In the genomic region with DNA sequence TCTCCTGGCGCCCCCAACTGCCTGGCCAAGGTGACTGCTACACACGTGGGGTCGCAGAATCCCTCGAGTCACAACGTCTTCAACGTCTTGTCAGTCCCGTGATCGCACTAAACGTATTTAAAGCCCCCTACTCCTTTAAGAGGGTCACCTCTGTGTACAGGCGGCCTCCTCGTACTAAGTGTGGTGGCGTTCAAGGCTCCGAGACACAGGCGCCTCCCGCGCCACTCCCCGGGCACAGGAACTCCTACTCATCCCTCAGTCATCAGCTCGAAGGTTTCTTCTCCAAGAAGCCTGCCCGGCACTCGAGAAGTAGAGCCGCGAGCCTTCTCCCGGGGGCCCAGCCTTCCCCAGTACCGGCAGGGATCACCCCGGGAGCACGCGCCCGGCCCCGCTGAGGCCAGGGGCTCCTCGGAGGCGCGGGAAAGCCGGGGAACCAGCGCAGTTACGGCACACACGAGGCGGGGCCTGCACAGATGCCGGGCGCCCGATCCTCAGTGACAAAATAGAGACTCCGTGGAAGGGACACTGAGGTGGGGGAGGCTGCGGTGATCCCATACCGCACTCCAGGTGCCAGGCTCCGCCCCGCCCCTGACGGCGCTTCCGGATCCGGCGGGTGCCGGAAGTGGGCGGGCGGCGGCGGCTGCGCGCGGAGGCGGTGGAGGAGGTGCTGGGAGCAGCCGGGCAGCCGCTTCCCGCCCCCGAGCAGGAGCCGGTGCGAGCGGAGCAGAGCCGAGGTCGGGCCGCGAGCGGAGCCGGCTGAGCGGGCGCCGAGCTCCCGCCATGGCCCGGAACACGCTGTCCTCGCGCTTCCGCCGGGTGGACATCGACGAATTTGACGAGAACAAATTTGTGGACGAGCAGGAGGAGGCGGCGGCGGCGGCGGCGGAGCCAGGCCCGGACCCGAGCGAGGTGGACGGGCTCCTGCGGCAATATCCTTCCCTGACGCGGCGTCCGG, we compare ENCODE assay signal across 8 cellular contexts. TPM values are rescaled to one million over a fixed set of nuclear protein-coding genes. Genes with fewer than 3 reads are reported as not detected.
DNase-seq lines count a peak whose midpoint lies in the region; ATAC-seq and TF ChIP-seq lines count a peak whose summit lies in the region.

No MANE protein-coding gene starts in this region.

- H2BK5ac ChIP-seq in IMR-90 (ENCODE audit: low read depth, low read length, poor library complexity, severe bottlenecking) = peak overlapping the region; percentile 86

- peak; percentile 31; the same call in 1 of the 2 replicates for TF ChIP-seq CTCF in IMR-90 (conservative IDR thresholded peaks at IDR 0.05; ENCODE audit: low read depth, low read length)

- peaks cover 17% of the 10 kb centered on the region for H3K36me3 ChIP-seq in IMR-90 (ENCODE audit: control insufficient read depth, insufficient read depth, low read length)
- peaks cover 0 to 29% (median 10%) of the 10 kb centered on the region in 3 experiments for H3K36me3 ChIP-seq in naive thymus-derived CD4-positive, alpha-beta T cell (ENCODE audit: control insufficient read depth in 2 of 3, insufficient read depth in 3 of 3, low read length in 3 of 3)

- peak overlapping the region; percentile 5 for H4K5ac ChIP-seq in IMR-90 (ENCODE audit: low read depth, low read length)

- POLR2A ChIA-PET in IMR-90 (lab: Charles Lee; ENCODE audit: unreplicated experiment) = no interaction called here
- POLR2A ChIA-PET in naive thymus-derived CD4-positive, alpha-beta T cell (lab: Charles Lee) = interaction anchor here (0.6 to 2.4 kb wide), 8 partner anchors 8 to 393 kb away, joined by 3 to 12 read pairs (median 3); partner anchors contain the start of genes ARPC5L, GAPVD1, GOLGA1 and RPL35

- no peak for TF ChIP-seq RAD21 in IMR-90 (IDR thresholded peaks at IDR 0.05; ENCODE audit: low read length)

- H2AK5ac ChIP-seq in IMR-90 (ENCODE audit: low read depth, low read length) = peak overlapping the region; percentile 93

- peak; percentile 90 for TF ChIP-seq POLR2A in IMR-90 (IDR thresholded peaks at IDR 0.05; ENCODE audit: low read depth, low read length)

- ATAC-seq in GM21526 (IDR thresholded peaks at IDR 0.05; ENCODE audit: low FRiP score, unreplicated experiment) (peak; percentile 42), IMR-90 (ENCODE audit: low read depth) (peak; percentile 84)
- peak; percentile 89 for ATAC-seq in naive thymus-derived CD4-positive, alpha-beta T cell
- peak; percentile 87 for ATAC-seq in stimulated activated memory B cell treated with anti-CD40 and anti-IgM and Interleukin-4, amounts not matched to agents 10 μg/mL and 1 μg/mL and 100 μg/mL, for 72 hours

- peaks cover 0 to 4% (median 0%) of the 10 kb centered on the region in 11 donors for H3K9me3 Mint-ChIP-seq in naive thymus-derived CD4-positive, alpha-beta T cell
- H3K9me3 Mint-ChIP-seq in stimulated activated memory B cell treated with anti-CD40 and anti-IgM and Interleukin-4, amounts not matched to agents 10 μg/mL and 1 μg/mL and 100 μg/mL, for 72 hours = no peaks in the 10 kb centered on the region

- peaks cover 20 to 55% (median 47%) of the 10 kb centered on the region in 7 donors for H3K4me1 Mint-ChIP-seq in naive thymus-derived CD4-positive, alpha-beta T cell
- H3K4me1 Mint-ChIP-seq in stimulated activated memory B cell treated with anti-CD40 and anti-IgM and Interleukin-4, amounts not matched to agents 10 μg/mL and 1 μg/mL and 100 μg/mL, for 72 hours = peaks cover 41% of the 10 kb centered on the region

- peak; percentile 79 for DNase-seq in DMS53 treated with DMSO at 0.1 percent for 48 hours (lab: John Stamatoyannopoulos, UW; ENCODE audit: unreplicated experiment)
- peak; percentile 71 for DNase-seq in IMR-90
- DNase-seq in RKO (ENCODE audit: low spot score) = peak; percentile 92
- peak; percentile 78 to 90 for DNase-seq in activated T-helper 1 cell treated with anti-CD3 and anti-CD28 coated beads, Interleukin-2, amount 50 U/mL, for 16 hours (ENCODE audit: low read depth in 1 of 2, low spot score in 1 of 2)
- DNase-seq in fibroblast of gingiva (ENCODE audit: low read depth) = peak; percentile 77
- DNase-seq in naive thymus-derived CD4-positive, alpha-beta T cell = peak; percentile 84 to 99 (median 91)

- no peaks in the 10 kb centered on the region for H3K27me3 Mint-ChIP-seq in naive thymus-derived CD4-positive, alpha-beta T cell
- no peaks in the 10 kb centered on the region for H3K27me3 Mint-ChIP-seq in stimulated activated memory B cell treated with anti-CD40 and anti-IgM and Interleukin-4, amounts not matched to agents 10 μg/mL and 1 μg/mL and 100 μg/mL, for 72 hours

- peak overlapping the region; percentile 97 for H3K14ac ChIP-seq in IMR-90 (replicated peaks; ENCODE audit: low read depth, low read length)

- peaks cover 6 to 58% of the 10 kb centered on the region in 2 experiments; a peak in 3 of 4 replicates for H3K79me1 ChIP-seq in IMR-90 (ENCODE audit: low read depth in 1 of 2, low read length in 2 of 2)

- CTCF ChIA-PET in IMR-90 (lab: Yijun Ruan, JAX) = no interaction called here
- CTCF ChIA-PET in naive thymus-derived CD4-positive, alpha-beta T cell (lab: Charles Lee) = interaction anchor here (1.2 kb wide), 1 partner anchor 13 kb away, joined by 3 read pairs; no protein-coding TSS in a partner anchor

- TSS peak; percentile 96 for BruUV-seq in IMR-90 (replicated peaks; lab: Mats Ljungman, UMichigan)

- H3K4me1 ChIP-seq in IMR-90 (ENCODE audit: control insufficient read depth, insufficient read depth, low read length) = peaks cover 22% of the 10 kb centered on the region
- peaks cover 29 to 39% of the 10 kb centered on the region in 2 donors for H3K4me1 ChIP-seq in naive thymus-derived CD4-positive, alpha-beta T cell (ENCODE audit: control insufficient read depth in 2 of 2, insufficient read depth in 2 of 2, low read length in 2 of 2)

- H2AK9ac ChIP-seq in IMR-90 (replicated peaks; ENCODE audit: low read depth, low read length, poor library complexity) = peak overlapping the region; percentile 99

- peak overlapping the region; percentile 86 for H3K56ac ChIP-seq in IMR-90 (ENCODE audit: extremely low read depth, insufficient read depth, low read length)

- 1% methylated on average over 35 of the region's 101 CpGs; no CpG with 5 or more reads in 1 of the 2 experiments for WGBS in IMR-90 (ENCODE audit: extremely low coverage in 2 of 2, insufficient read length in 1 of 2), 2 experiments

- dilution Hi-C loops in IMR-90 (cut with HindIII; ENCODE audit: low sequenced_read_pairs, unreplicated experiment) = no loop called here

- H4K20me1 ChIP-seq in IMR-90 (ENCODE audit: insufficient read depth, low read length) = peaks cover 38% of the 10 kb centered on the region

- no peak overlapping the region for H2BK15ac ChIP-seq in IMR-90 (ENCODE audit: low read depth, low read length)

- peak overlapping the region; percentile 82 to 98 (median 89) for H3K27ac Mint-ChIP-seq in naive thymus-derived CD4-positive, alpha-beta T cell
- peak overlapping the region; percentile 98 for H3K27ac Mint-ChIP-seq in stimulated activated memory B cell treated with anti-CD40 and anti-IgM and Interleukin-4, amounts not matched to agents 10 μg/mL and 1 μg/mL and 100 μg/mL, for 72 hours

- peak overlapping the region; percentile 99 for H3K23ac ChIP-seq in IMR-90 (ENCODE audit: low read depth, low read length)

- no peaks in the 10 kb centered on the region for H3K27me3 ChIP-seq in IMR-90 (ENCODE audit: control insufficient read depth, insufficient read depth, low read length)
- H3K27me3 ChIP-seq in naive thymus-derived CD4-positive, alpha-beta T cell (ENCODE audit: control insufficient read depth in 2 of 2, insufficient read depth in 2 of 2, low read length in 2 of 2) = no peaks in the 10 kb centered on the region

- intact Hi-C loops in IMR-90 (cut with micrococcal nuclease) = loop anchor here (5.0 kb wide), 1 partner anchor 504 kb away; no protein-coding TSS in a partner anchor
- intact Hi-C loops in naive thymus-derived CD4-positive, alpha-beta T cell (cut with micrococcal nuclease) = loop anchor here (1.0 to 10.0 kb wide), 10 partner anchors 7 to 1936 kb away; partner anchors contain the start of genes GOLGA1 (in 2 of the 2), HSPA5 (in 1 of the 2), NR6A1 (in 1 of the 2) and PPP6C (in 1 of the 2)

- peak overlapping the region; percentile 98 for H3K4me2 ChIP-seq in IMR-90 (ENCODE audit: low read depth, low read length)

- peak overlapping the region; percentile 86 for H4K91ac ChIP-seq in IMR-90 (ENCODE audit: insufficient read depth, low read depth, low read length)

- peak overlapping the region; percentile 87 to 96 (median 93) for H3K4me3 Mint-ChIP-seq in naive thymus-derived CD4-positive, alpha-beta T cell
- peak overlapping the region; percentile 94 for H3K4me3 Mint-ChIP-seq in stimulated activated memory B cell treated with anti-CD40 and anti-IgM and Interleukin-4, amounts not matched to agents 10 μg/mL and 1 μg/mL and 100 μg/mL, for 72 hours

- in situ Hi-C loops in IMR-90 (cut with MboI; ENCODE audit: low sequenced_read_pairs) = loop anchor here (10.0 kb wide), 1 partner anchor 276 kb away; the partner anchor contains the start of gene SCAI

- peaks cover 5 to 19% (median 13%) of the 10 kb centered on the region in 5 donors for H3K36me3 Mint-ChIP-seq in naive thymus-derived CD4-positive, alpha-beta T cell
- H3K36me3 Mint-ChIP-seq in stimulated activated memory B cell treated with anti-CD40 and anti-IgM and Interleukin-4, amounts not matched to agents 10 μg/mL and 1 μg/mL and 100 μg/mL, for 72 hours = peaks cover 32% of the 10 kb centered on the region

- peak overlapping the region; percentile 90 for H4K8ac ChIP-seq in IMR-90 (ENCODE audit: low read depth in 2 of 2, low read length in 2 of 2)

- H2AFZ ChIP-seq in IMR-90 (replicated peaks; ENCODE audit: low read length, poor library complexity) = peak overlapping the region; percentile 93

- H3K4me3 ChIP-seq in IMR-90 (ENCODE audit: insufficient read depth, low read depth, low read length) = peak overlapping the region; percentile 69
- peak overlapping the region; percentile 95 for H3K4me3 ChIP-seq in naive thymus-derived CD4-positive, alpha-beta T cell (ENCODE audit: low read length)

- H2BK120ac ChIP-seq in IMR-90 (ENCODE audit: low read depth, low read length) = peak overlapping the region; percentile 61; the same call in 1 of the 2 replicates

- no peaks in the 10 kb centered on the region for H3K9me3 ChIP-seq in IMR-90 (ENCODE audit: control insufficient read depth, insufficient read depth, low read length)
- no peaks in the 10 kb centered on the region for H3K9me3 ChIP-seq in naive thymus-derived CD4-positive, alpha-beta T cell (ENCODE audit: control insufficient read depth in 2 of 3, low read length in 3 of 3)

- H3K4ac ChIP-seq in IMR-90 (ENCODE audit: low read depth, low read length) = peak overlapping the region; percentile 98

- H3K9me1 ChIP-seq in IMR-90 (ENCODE audit: insufficient read depth, low read length) = peaks cover 16% of the 10 kb centered on the region; the same call in 1 of the 2 replicates

- H2BK20ac ChIP-seq in IMR-90 (ENCODE audit: low read depth, low read length) = no peak overlapping the region

- H3K18ac ChIP-seq in IMR-90 (ENCODE audit: low read depth, low read length) = no peak overlapping the region

- peak overlapping the region; percentile 94 for H3K27ac ChIP-seq in IMR-90 (ENCODE audit: insufficient read depth, low read length)
- H3K27ac ChIP-seq in naive thymus-derived CD4-positive, alpha-beta T cell (ENCODE audit: low read depth, low read length) = peak overlapping the region; percentile 87

- H3K9ac ChIP-seq in IMR-90 (ENCODE audit: low read depth, low read length) = peak overlapping the region; percentile 98

RNA-seq across cellular contexts. Expression of gene ARPC5L, which starts 6.9 kb away (rescaled TPM):
- total RNA-seq in IMR-90 (2012; rRNA removed) = 11.1 and 19.7 TPM in 2 replicates
- polyA plus RNA-seq in IMR-90 (2012; rRNA removed) = 53.8 and 57.4 TPM in 2 replicates
- 40.2 and 49.0 TPM in 2 replicates for polyA plus RNA-seq in IMR-90 (2012; cell fraction: cytosol; rRNA removed)
- 25.4 and 61.2 TPM in 2 replicates for polyA plus RNA-seq in IMR-90 (2012; cell fraction: nucleus; rRNA removed; ENCODE audit: low replicate concordance)
- total RNA-seq in naive thymus-derived CD4-positive, alpha-beta T cell = 10 to 100 TPM; 20.0 to 66.1 (median 33.1) TPM
- 10 to 100 TPM; 36.3 to 49.2 TPM for polyA plus RNA-seq in naive thymus-derived CD4-positive, alpha-beta T cell

RNA-seq across cellular contexts. Expression of gene RPL35, which starts 7.0 kb away (rescaled TPM):
- total RNA-seq in IMR-90 (2012; rRNA removed) = 881 and 1,151 TPM in 2 replicates
- polyA plus RNA-seq in IMR-90 (2012; rRNA removed) = 1,650 and 1,735 TPM in 2 replicates
- 3,661 and 4,271 TPM in 2 replicates for polyA plus RNA-seq in IMR-90 (2012; cell fraction: cytosol; rRNA removed)
- polyA plus RNA-seq in IMR-90 (2012; cell fraction: nucleus; rRNA removed; ENCODE audit: low replicate concordance) = 742 and 1,804 TPM in 2 replicates
- total RNA-seq in naive thymus-derived CD4-positive, alpha-beta T cell = 1,000 to 10,000 TPM; 1,415 to 1,987 (median 1,778) TPM
- 1,000 to 10,000 TPM; 2,038 to 2,135 TPM for polyA plus RNA-seq in naive thymus-derived CD4-positive, alpha-beta T cell

RNA-seq across cellular contexts. Expression of gene WDR38, which starts 15.5 kb away (rescaled TPM):
- total RNA-seq in IMR-90 (2012; rRNA removed) = not detected in 2 replicates
- polyA plus RNA-seq in IMR-90 (2012; rRNA removed) = not detected in 2 replicates
- polyA plus RNA-seq in IMR-90 (2012; cell fraction: cytosol; rRNA removed) = not detected in 2 replicates
- polyA plus RNA-seq in IMR-90 (2012; cell fraction: nucleus; rRNA removed; ENCODE audit: low replicate concordance) = not detected in 2 replicates
- total RNA-seq in naive thymus-derived CD4-positive, alpha-beta T cell = not detected
- not detected for polyA plus RNA-seq in naive thymus-derived CD4-positive, alpha-beta T cell

Comparison
In these comparisons a context has a peak if more than half of its experiments do, and no peak if none do; other contexts are left out.
1. Peak in every context shown above with its lines: DNase-seq, ATAC-seq, H3K4me3 ChIP-seq and H3K27ac ChIP-seq.